In the genomic region with DNA sequence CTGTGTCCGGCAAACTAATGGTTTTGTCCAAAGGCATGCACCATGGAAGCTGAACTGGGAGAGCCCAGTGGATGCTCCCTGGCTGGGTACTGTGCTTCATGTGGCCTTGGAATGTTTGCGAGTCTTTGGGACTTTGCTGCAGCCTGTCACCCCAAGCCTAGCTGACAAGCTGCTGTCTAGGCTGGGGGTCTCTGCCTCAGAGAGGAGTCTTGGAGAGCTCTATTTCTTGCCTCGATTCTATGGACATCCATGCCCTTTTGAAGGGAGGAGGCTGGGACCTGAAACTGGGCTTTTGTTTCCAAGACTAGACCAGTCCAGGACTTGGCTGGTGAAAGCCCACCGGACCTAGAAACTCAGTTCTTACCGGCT, we compare ENCODE assay signal across 8 cellular contexts. TPM values are rescaled to one million over a fixed set of nuclear protein-coding genes. Genes with fewer than 3 reads are reported as not detected.
DNase-seq lines count a peak whose midpoint lies in the region; ATAC-seq and TF ChIP-seq lines count a peak whose summit lies in the region.

No MANE protein-coding gene starts in this region.

- peak overlapping the region; percentile 98 for H3K4me2 ChIP-seq in trophoblast cell (ENCODE audit: low read length)

- H2AFZ ChIP-seq in trophoblast cell (ENCODE audit: insufficient read depth, low read length, poor library complexity): no peak overlapping the region

- no peak overlapping the region for H3K18ac ChIP-seq in trophoblast cell (ENCODE audit: low read length)

- H2BK120ac ChIP-seq in trophoblast cell (ENCODE audit: insufficient read depth, low read length, poor library complexity): no peak overlapping the region

- H3K79me2 ChIP-seq in trophoblast cell (ENCODE audit: control insufficient read depth, insufficient read depth, low read length, poor library complexity): no peaks in the 10 kb centered on the region

- peaks cover 0 to 30% (median 9%) of the 10 kb centered on the region in 4 donors for H3K4me1 ChIP-seq in Peyer's patch
- H3K4me1 ChIP-seq in trophoblast cell (ENCODE audit: control insufficient read depth in 1 of 2, insufficient read depth in 2 of 2, low read length in 2 of 2): peaks cover 9 to 13% of the 10 kb centered on the region in 2 experiments

- H3K9ac ChIP-seq in trophoblast cell (ENCODE audit: low read length): no peak overlapping the region

- H3K36me3 ChIP-seq in Peyer's patch: peaks cover 0 to 5% (median 0%) of the 10 kb centered on the region in 3 donors
- no peaks in the 10 kb centered on the region for H3K36me3 ChIP-seq in trophoblast cell (ENCODE audit: control insufficient read depth in 1 of 2, insufficient read depth in 2 of 2, low read length in 2 of 2)

- H3K27me3 ChIP-seq in Peyer's patch: no peaks in the 10 kb centered on the region
- H3K27me3 ChIP-seq in trophoblast cell (ENCODE audit: insufficient read depth, low read length): no peaks in the 10 kb centered on the region

- TF ChIP-seq CTCF in Peyer's patch (IDR thresholded peaks at IDR 0.05): no peak
- TF ChIP-seq CTCF in epithelial cell of proximal tubule (conservative IDR thresholded peaks at IDR 0.05; ENCODE audit: low read depth, low read length): no peak
- TF ChIP-seq CTCF in GM10266 (IDR thresholded peaks at IDR 0.05; ENCODE audit: control insufficient read depth, insufficient read depth, low read depth, missing control alignments): no peak

- H2AK5ac ChIP-seq in trophoblast cell (ENCODE audit: low read length): no peak overlapping the region

- ATAC-seq in HG03108 (IDR thresholded peaks at IDR 0.05; ENCODE audit: unreplicated experiment) (no peak), HG03025 (IDR thresholded peaks at IDR 0.05; ENCODE audit: low FRiP score, unreplicated experiment) (no peak)

- no peak overlapping the region for H3K23ac ChIP-seq in trophoblast cell (ENCODE audit: low read length)

- H3K9me3 ChIP-seq in Peyer's patch (no peaks in the 10 kb centered on the region), trophoblast cell (ENCODE audit: insufficient read depth, low read depth, low read length) (no peaks in the 10 kb centered on the region)

- H4K12ac ChIP-seq in trophoblast cell (ENCODE audit: low read depth, low read length): no peak overlapping the region

- no peak overlapping the region for H4K8ac ChIP-seq in trophoblast cell (ENCODE audit: low read depth, low read length)

- H2BK12ac ChIP-seq in trophoblast cell (ENCODE audit: low read length): no peak overlapping the region

- DNase-seq in Peyer's patch (no peak), epithelial cell of proximal tubule (ENCODE audit: low read depth) (no peak), trophoblast cell (no peak), GM10266 (ENCODE audit: extremely low spot score) (no peak), GOT3 (lab: John Stamatoyannopoulos, UW) (no peak)

- no peak overlapping the region for H3K27ac ChIP-seq in Peyer's patch
- no peak overlapping the region for H3K27ac ChIP-seq in trophoblast cell (ENCODE audit: low read depth, low read length)

- TF ChIP-seq POLR2A in Peyer's patch (IDR thresholded peaks at IDR 0.05): no peak

- peaks cover 4% of the 10 kb centered on the region for H3K79me1 ChIP-seq in trophoblast cell (ENCODE audit: low read length)

- H3K4ac ChIP-seq in trophoblast cell (ENCODE audit: low read depth, low read length): no peak overlapping the region

- H3K14ac ChIP-seq in trophoblast cell (ENCODE audit: low read length): no peak overlapping the region

- WGBS in trophoblast cell (ENCODE audit: extremely low coverage, insufficient coverage, insufficient read length): no CpG with 5 or more reads among the region's 5 CpGs

- H3K4me3 ChIP-seq in GM08714 (ENCODE audit: low read length) (peak overlapping the region; percentile 92), Peyer's patch (peak overlapping the region; percentile 53 to 83 (median 80)), epithelial cell of proximal tubule (ENCODE audit: low read depth, low read length) (peak overlapping the region; percentile 94), trophoblast cell (ENCODE audit: low read depth, low read length) (no peak overlapping the region)

- no peak overlapping the region for H2BK5ac ChIP-seq in trophoblast cell (ENCODE audit: low read depth, low read length, poor library complexity)

- H4K91ac ChIP-seq in trophoblast cell (ENCODE audit: low read depth, low read length): no peak overlapping the region

RNA-seq across cellular contexts. Expression of a gene that starts 1.7 kb away (rescaled TPM):
- total RNA-seq in Peyer's patch (10 to 100 TPM in 1 of 4 donors, 1 to 10 TPM in 3; 5.8 to 13.4 (median 8.1) TPM), epithelial cell of proximal tubule (5.8 and 13.4 TPM in 2 replicates)
- 1.9 and 2.1 TPM in 2 replicates for polyA plus RNA-seq in trophoblast cell (2013)

RNA-seq across cellular contexts. Expression of a gene that starts 31.4 kb away (rescaled TPM):
- total RNA-seq in Peyer's patch (1 to 10 TPM in 3 of 4 donors, under 1 TPM in 1; 0.47 to 9.9 (median 1.2) TPM), epithelial cell of proximal tubule (not detected in 2 replicates)
- polyA plus RNA-seq in trophoblast cell (2013): 0.03 and 0.07 TPM in 2 replicates
